ENCODE assay signal across 1 cellular context in the genomic region with DNA sequence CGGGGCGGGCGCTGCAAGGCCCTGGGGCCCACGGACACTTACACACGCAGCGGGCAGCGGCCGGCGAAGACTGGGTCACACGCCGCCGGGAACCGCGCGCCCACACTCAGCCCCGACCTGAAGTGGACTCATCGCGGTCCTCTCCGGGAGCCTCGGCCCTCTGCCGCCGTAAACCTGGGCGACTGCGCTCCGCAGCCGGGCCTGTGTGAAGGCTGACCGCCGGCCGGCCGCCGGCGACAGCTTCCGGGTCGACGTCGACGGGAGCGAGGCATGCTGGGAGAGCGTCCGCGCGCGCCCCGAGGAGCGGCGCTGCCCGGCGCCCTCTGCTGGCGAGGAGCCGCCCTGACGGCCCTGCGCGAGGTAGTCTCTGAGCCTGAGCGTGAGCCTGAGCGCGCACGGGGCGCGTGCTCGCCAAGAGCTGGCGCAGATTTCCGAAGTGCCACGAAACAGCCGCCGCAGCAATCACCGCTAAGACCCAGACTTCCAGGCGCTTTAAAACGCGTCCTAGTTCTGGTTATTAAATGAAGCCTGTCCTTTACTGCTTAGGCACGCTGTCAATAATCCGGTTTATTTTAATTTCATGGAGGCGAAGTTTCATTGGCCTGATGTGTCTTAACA.
A peak's percentile ranks its signal among the peaks of the same experiment; 100 is the strongest.
TF ChIP-seq lines count a peak whose summit lies in the region.

A gene with protein sequence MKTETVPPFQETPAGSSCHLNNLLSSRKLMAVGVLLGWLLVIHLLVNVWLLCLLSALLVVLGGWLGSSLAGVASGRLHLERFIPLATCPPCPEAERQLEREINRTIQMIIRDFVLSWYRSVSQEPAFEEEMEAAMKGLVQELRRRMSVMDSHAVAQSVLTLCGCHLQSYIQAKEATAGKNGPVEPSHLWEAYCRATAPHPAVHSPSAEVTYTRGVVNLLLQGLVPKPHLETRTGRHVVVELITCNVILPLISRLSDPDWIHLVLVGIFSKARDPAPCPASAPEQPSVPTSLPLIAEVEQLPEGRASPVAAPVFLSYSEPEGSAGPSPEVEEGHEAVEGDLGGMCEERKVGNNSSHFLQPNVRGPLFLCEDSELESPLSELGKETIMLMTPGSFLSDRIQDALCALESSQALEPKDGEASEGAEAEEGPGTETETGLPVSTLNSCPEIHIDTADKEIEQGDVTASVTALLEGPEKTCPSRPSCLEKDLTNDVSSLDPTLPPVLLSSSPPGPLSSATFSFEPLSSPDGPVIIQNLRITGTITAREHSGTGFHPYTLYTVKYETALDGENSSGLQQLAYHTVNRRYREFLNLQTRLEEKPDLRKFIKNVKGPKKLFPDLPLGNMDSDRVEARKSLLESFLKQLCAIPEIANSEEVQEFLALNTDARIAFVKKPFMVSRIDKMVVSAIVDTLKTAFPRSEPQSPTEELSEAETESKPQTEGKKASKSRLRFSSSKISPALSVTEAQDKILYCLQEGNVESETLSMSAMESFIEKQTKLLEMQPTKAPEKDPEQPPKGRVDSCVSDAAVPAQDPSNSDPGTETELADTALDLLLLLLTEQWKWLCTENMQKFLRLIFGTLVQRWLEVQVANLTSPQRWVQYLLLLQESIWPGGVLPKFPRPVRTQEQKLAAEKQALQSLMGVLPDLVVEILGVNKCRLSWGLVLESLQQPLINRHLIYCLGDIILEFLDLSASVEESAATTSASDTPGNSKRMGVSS (minus strand): TSS at position 242 of the 618 bp plus-strand sequence. CDS start 540 bp downstream, outside the sequence.

TF ChIP-seq in HEK293, 187 proteins besides CTCF, POLR2A, EP300 and RAD21 (continued from another document and continues in another):
- TF ChIP-seq, protein P1, sequence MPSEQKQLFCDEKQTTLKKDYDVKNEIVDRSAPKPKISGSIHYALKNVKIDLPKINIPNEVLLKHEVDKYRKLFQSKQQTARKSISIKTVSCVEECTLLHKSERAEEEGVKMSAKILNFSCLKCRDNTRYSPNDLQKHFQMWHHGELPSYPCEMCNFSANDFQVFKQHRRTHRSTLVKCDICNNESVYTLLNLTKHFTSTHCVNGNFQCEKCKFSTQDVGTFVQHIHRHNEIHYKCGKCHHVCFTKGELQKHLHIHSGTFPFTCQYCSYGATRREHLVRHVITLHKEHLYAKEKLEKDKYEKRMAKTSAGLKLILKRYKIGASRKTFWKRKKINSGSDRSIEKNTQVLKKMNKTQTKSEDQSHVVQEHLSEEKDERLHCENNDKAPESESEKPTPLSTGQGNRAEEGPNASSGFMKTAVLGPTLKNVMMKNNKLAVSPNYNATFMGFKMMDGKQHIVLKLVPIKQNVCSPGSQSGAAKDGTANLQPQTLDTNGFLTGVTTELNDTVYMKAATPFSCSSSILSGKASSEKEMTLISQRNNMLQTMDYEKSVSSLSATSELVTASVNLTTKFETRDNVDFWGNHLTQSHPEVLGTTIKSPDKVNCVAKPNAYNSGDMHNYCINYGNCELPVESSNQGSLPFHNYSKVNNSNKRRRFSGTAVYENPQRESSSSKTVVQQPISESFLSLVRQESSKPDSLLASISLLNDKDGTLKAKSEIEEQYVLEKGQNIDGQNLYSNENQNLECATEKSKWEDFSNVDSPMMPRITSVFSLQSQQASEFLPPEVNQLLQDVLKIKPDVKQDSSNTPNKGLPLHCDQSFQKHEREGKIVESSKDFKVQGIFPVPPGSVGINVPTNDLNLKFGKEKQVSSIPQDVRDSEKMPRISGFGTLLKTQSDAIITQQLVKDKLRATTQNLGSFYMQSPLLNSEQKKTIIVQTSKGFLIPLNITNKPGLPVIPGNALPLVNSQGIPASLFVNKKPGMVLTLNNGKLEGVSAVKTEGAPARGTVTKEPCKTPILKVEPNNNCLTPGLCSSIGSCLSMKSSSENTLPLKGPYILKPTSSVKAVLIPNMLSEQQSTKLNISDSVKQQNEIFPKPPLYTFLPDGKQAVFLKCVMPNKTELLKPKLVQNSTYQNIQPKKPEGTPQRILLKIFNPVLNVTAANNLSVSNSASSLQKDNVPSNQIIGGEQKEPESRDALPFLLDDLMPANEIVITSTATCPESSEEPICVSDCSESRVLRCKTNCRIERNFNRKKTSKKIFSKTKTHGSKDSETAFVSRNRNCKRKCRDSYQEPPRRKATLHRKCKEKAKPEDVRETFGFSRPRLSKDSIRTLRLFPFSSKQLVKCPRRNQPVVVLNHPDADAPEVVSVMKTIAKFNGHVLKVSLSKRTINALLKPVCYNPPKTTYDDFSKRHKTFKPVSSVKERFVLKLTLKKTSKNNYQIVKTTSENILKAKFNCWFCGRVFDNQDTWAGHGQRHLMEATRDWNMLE (tag by site-specific recombination; conservative IDR thresholded peaks at IDR 0.05; ENCODE audit: low read depth): peak; percentile 96
- TF ChIP-seq, protein P2, sequence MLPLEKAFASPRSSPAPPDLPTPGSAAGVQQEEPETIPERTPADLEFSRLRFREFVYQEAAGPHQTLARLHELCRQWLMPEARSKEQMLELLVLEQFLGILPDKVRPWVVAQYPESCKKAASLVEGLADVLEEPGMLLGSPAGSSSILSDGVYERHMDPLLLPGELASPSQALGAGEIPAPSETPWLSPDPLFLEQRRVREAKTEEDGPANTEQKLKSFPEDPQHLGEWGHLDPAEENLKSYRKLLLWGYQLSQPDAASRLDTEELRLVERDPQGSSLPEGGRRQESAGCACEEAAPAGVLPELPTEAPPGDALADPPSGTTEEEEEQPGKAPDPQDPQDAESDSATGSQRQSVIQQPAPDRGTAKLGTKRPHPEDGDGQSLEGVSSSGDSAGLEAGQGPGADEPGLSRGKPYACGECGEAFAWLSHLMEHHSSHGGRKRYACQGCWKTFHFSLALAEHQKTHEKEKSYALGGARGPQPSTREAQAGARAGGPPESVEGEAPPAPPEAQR (tag by site-specific recombination; IDR thresholded peaks at IDR 0.05): no peak
- TF ChIP-seq ZNF544 (tag by site-specific recombination; IDR thresholded peaks at IDR 0.05) (no peak), ZNF214 (tag by site-specific recombination; IDR thresholded peaks at IDR 0.05; ENCODE audit: borderline replicate concordance) (no peak), ZNF514 (tag by site-specific recombination; IDR thresholded peaks at IDR 0.05) (no peak), ZNF366 (tag by site-specific recombination; conservative IDR thresholded peaks at IDR 0.05) (no peak), IKZF3 (tag by site-specific recombination; IDR thresholded peaks at IDR 0.05) (no peak), ZNF175 (tag by site-specific recombination; IDR thresholded peaks at IDR 0.05) (no peak), ZNF211 (tag by site-specific recombination; IDR thresholded peaks at IDR 0.05; ENCODE audit: low read depth) (no peak), ZNF747 (tag by site-specific recombination; IDR thresholded peaks at IDR 0.05) (no peak), ZNF114 (tag by site-specific recombination; IDR thresholded peaks at IDR 0.05) (no peak), ZFP3 (tag by site-specific recombination; IDR thresholded peaks at IDR 0.05; ENCODE audit: low read depth) (no peak), ZNF19 (tag by site-specific recombination; IDR thresholded peaks at IDR 0.05; ENCODE audit: low read depth) (no peak), ZNF529 (tag by site-specific recombination; IDR thresholded peaks at IDR 0.05; ENCODE audit: insufficient replicate concordance) (no peak), ZBTB7A (tag by site-specific recombination; IDR thresholded peaks at IDR 0.05; ENCODE audit: low read depth) (no peak), ZNF677 (tag by site-specific recombination; IDR thresholded peaks at IDR 0.05) (no peak), ZNF76 (tag by site-specific recombination; IDR thresholded peaks at IDR 0.05; ENCODE audit: borderline replicate concordance, low read depth) (peak; percentile 91; the same call in 1 of the 2 replicates), ZNF404 (tag by site-specific recombination; IDR thresholded peaks at IDR 0.05) (no peak), ZNF169 (tag by site-specific recombination; IDR thresholded peaks at IDR 0.05) (no peak), ZNF521 (tag by site-specific recombination; IDR thresholded peaks at IDR 0.05) (no peak), ZNF354C (tag by site-specific recombination; IDR thresholded peaks at IDR 0.05; ENCODE audit: borderline replicate concordance, low read depth) (no peak), ZNF776 (tag by site-specific recombination; IDR thresholded peaks at IDR 0.05; ENCODE audit: borderline replicate concordance) (no peak), KLF7 (tag by site-specific recombination; IDR thresholded peaks at IDR 0.05; ENCODE audit: borderline replicate concordance) (no peak), ZBTB48 (tag by site-specific recombination; IDR thresholded peaks at IDR 0.05) (no peak), GLIS2 (tag by site-specific recombination; IDR thresholded peaks at IDR 0.05) (no peak), ZFHX2 (tag by site-specific recombination; conservative IDR thresholded peaks at IDR 0.05) (no peak), ZNF202 (tag by site-specific recombination; IDR thresholded peaks at IDR 0.05; ENCODE audit: borderline replicate concordance) (no peak), KLF10 (tag by site-specific recombination; IDR thresholded peaks at IDR 0.05) (no peak), SALL2 (tag by site-specific recombination; IDR thresholded peaks at IDR 0.05; ENCODE audit: borderline replicate concordance) (no peak), HOXC10 (CRISPR knock-in tag; IDR thresholded peaks at IDR 0.05) (no peak), BCL11A (tag by site-specific recombination; IDR thresholded peaks at IDR 0.05; ENCODE audit: low read depth) (no peak), ZNF239 (tag by site-specific recombination; IDR thresholded peaks at IDR 0.05) (no peak)
- TF ChIP-seq, protein P3, sequence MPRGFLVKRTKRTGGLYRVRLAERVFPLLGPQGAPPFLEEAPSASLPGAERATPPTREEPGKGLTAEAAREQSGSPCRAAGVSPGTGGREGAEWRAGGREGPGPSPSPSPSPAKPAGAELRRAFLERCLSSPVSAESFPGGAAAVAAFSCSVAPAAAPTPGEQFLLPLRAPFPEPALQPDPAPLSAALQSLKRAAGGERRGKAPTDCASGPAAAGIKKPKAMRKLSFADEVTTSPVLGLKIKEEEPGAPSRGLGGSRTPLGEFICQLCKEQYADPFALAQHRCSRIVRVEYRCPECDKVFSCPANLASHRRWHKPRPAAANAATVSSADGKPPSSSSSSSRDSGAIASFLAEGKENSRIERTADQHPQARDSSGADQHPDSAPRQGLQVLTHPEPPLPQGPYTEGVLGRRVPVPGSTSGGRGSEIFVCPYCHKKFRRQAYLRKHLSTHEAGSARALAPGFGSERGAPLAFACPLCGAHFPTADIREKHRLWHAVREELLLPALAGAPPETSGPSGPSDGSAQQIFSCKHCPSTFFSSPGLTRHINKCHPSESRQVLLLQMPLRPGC (tag by site-specific recombination; IDR thresholded peaks at IDR 0.05): no peak
- TF ChIP-seq, protein P4, sequence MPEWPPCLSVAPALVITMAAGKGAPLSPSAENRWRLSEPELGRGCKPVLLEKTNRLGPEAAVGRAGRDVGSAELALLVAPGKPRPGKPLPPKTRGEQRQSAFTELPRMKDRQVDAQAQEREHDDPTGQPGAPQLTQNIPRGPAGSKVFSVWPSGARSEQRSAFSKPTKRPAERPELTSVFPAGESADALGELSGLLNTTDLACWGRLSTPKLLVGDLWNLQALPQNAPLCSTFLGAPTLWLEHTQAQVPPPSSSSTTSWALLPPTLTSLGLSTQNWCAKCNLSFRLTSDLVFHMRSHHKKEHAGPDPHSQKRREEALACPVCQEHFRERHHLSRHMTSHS (tag by site-specific recombination; IDR thresholded peaks at IDR 0.05): no peak
- TF ChIP-seq, protein P5, sequence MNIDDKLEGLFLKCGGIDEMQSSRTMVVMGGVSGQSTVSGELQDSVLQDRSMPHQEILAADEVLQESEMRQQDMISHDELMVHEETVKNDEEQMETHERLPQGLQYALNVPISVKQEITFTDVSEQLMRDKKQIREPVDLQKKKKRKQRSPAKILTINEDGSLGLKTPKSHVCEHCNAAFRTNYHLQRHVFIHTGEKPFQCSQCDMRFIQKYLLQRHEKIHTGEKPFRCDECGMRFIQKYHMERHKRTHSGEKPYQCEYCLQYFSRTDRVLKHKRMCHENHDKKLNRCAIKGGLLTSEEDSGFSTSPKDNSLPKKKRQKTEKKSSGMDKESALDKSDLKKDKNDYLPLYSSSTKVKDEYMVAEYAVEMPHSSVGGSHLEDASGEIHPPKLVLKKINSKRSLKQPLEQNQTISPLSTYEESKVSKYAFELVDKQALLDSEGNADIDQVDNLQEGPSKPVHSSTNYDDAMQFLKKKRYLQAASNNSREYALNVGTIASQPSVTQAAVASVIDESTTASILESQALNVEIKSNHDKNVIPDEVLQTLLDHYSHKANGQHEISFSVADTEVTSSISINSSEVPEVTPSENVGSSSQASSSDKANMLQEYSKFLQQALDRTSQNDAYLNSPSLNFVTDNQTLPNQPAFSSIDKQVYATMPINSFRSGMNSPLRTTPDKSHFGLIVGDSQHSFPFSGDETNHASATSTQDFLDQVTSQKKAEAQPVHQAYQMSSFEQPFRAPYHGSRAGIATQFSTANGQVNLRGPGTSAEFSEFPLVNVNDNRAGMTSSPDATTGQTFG (tag by site-specific recombination; IDR thresholded peaks at IDR 0.05; ENCODE audit: borderline replicate concordance): no peak
- TF ChIP-seq, protein P6, sequence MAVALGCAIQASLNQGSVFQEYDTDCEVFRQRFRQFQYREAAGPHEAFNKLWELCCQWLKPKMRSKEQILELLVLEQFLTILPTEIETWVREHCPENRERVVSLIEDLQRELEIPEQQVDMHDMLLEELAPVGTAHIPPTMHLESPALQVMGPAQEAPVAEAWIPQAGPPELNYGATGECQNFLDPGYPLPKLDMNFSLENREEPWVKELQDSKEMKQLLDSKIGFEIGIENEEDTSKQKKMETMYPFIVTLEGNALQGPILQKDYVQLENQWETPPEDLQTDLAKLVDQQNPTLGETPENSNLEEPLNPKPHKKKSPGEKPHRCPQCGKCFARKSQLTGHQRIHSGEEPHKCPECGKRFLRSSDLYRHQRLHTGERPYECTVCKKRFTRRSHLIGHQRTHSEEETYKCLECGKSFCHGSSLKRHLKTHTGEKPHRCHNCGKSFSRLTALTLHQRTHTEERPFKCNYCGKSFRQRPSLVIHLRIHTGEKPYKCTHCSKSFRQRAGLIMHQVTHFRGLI (tag by site-specific recombination; IDR thresholded peaks at IDR 0.05): no peak
- TF ChIP-seq, protein P7, sequence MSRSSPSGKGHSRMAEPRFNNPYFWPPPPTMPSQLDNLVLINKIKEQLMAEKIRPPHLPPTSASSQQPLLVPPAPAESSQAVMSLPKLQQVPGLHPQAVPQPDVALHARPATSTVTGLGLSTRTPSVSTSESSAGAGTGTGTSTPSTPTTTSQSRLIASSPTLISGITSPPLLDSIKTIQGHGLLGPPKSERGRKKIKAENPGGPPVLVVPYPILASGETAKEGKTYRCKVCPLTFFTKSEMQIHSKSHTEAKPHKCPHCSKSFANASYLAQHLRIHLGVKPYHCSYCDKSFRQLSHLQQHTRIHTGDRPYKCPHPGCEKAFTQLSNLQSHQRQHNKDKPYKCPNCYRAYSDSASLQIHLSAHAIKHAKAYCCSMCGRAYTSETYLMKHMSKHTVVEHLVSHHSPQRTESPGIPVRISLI (tag by site-specific recombination; IDR thresholded peaks at IDR 0.05): no peak
- TF ChIP-seq, protein P8, sequence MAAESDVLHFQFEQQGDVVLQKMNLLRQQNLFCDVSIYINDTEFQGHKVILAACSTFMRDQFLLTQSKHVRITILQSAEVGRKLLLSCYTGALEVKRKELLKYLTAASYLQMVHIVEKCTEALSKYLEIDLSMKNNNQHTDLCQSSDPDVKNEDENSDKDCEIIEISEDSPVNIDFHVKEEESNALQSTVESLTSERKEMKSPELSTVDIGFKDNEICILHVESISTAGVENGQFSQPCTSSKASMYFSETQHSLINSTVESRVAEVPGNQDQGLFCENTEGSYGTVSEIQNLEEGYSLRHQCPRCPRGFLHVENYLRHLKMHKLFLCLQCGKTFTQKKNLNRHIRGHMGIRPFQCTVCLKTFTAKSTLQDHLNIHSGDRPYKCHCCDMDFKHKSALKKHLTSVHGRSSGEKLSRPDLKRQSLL (tag by site-specific recombination; IDR thresholded peaks at IDR 0.05): peak; percentile 25; the same call in 1 of the 2 replicates
